In the genomic region with DNA sequence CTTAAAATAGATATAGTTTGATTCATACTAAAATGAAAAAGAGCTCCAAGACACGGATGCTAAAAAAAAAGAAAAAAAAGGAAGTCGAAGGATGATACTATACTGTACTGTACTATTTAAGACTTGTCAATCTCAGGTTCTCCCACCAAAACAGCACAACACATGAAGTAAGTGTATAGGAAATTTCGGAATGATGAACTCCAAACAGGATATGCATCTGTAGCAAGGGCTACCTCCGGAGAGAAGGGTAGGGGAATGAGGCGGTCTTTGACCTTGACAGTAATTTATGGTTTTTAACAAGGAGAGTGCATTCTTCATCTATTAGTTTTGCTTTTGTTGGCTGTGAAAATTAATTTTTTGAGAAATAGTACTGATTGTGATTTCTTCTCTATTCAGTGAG, we compare ENCODE assay signal across 8 cellular contexts. TPM values are rescaled to one million over a fixed set of nuclear protein-coding genes. Genes with fewer than 3 reads are reported as not detected.
DNase-seq lines count a peak whose midpoint lies in the region; ATAC-seq and TF ChIP-seq lines count a peak whose summit lies in the region.

No MANE protein-coding gene starts in this region.

- peak overlapping the region; percentile 73 for H3K4me3 ChIP-seq in right cardiac atrium (ENCODE audit: low read length)
- H3K4me3 ChIP-seq in spleen = peak overlapping the region; percentile 70 to 97 (median 88)

- peak overlapping the region; percentile 96 to 99 (median 99) for H3K4me3 Mint-ChIP-seq in T-cell

- CTCF ChIA-PET in T-cell (lab: Charles Lee) = interaction anchor here in 1 of 2 donors (0.7 kb wide), 1 partner anchor 11 kb away, joined by 4 read pairs; a partner anchor contains a TSS

- POLR2A ChIA-PET in T-cell (lab: Charles Lee) = interaction anchor here in 1 of 2 donors (0.6 to 1.0 kb wide), 2 partner anchors 11 to 14 kb away, joined by 3 to 4 read pairs; no protein-coding TSS in a partner anchor

- H3K27ac ChIP-seq in right cardiac atrium (ENCODE audit: low read length) = no peak overlapping the region
- H3K27ac ChIP-seq in spleen = peak overlapping the region in 7 of 8 donors; percentile 90 to 94 (median 93)

- H3K4me1 ChIP-seq in right cardiac atrium (ENCODE audit: control insufficient read depth, insufficient read depth, low read length) = no peaks in the 10 kb centered on the region
- H3K4me1 ChIP-seq in spleen = peaks cover 25 to 49% (median 39%) of the 10 kb centered on the region in 6 donors

- H3K27me3 Mint-ChIP-seq in T-cell = peaks cover 6 to 11% of the 10 kb centered on the region in 2 donors

- no peak for TF ChIP-seq CTCF in spleen (IDR thresholded peaks at IDR 0.05 in 8 of 11, conservative IDR thresholded peaks at IDR 0.05 in 3 of 11)

- ATAC-seq in T-cell (replicated peaks in 1 of 4) (no peak), right cardiac atrium (no peak), GM18519 (IDR thresholded peaks at IDR 0.05; ENCODE audit: low FRiP score, unreplicated experiment) (no peak)

- H3K27ac Mint-ChIP-seq in T-cell = peak overlapping the region; percentile 99 to 100

- H3K36me3 ChIP-seq in spleen = peaks cover 0 to 11% (median under 1%) of the 10 kb centered on the region in 6 donors

- H3K36me3 Mint-ChIP-seq in T-cell = peaks cover 12% of the 10 kb centered on the region

- no peak for TF ChIP-seq POLR2A in spleen (IDR thresholded peaks at IDR 0.05)

- 60% methylated on average over 5 of the region's 5 CpGs for WGBS in right cardiac atrium
- WGBS in spleen, 5 donors = 29 to 55% (median 37%) methylated on average over 5 of the region's 5 CpGs

- no peaks in the 10 kb centered on the region for H3K9me3 Mint-ChIP-seq in T-cell

- H3K27me3 ChIP-seq in right cardiac atrium (ENCODE audit: control insufficient read depth, insufficient read depth) = no peaks in the 10 kb centered on the region
- no peaks in the 10 kb centered on the region for H3K27me3 ChIP-seq in spleen (replicated peaks in 1 of 7)

- H3K9me3 ChIP-seq in right cardiac atrium (ENCODE audit: control insufficient read depth, low read length) (no peaks in the 10 kb centered on the region), spleen (no peaks in the 10 kb centered on the region)

- peaks cover 36 to 41% (median 38%) of the 10 kb centered on the region in 3 donors for H3K4me1 Mint-ChIP-seq in T-cell

- intact Hi-C loops in right cardiac atrium (cut with DNase I) = no loop called here
- intact Hi-C loops in spleen (cut with DNase I; ENCODE audit: low total_unique reads) = no loop called here

- DNase-seq in DMS 273 (lab: John Stamatoyannopoulos, UW; ENCODE audit: unreplicated experiment) = peak; percentile 11
- no peak for DNase-seq in DMS 273 treated with DMSO at 0.1 percent for 48 hours (lab: John Stamatoyannopoulos, UW)
- no peak for DNase-seq in T-cell
- DNase-seq in right cardiac atrium = no peak
- DNase-seq in spleen = no peak
- no peak for DNase-seq in glomerular visceral epithelial cell (ENCODE audit: extremely low spot score)
- no peak for DNase-seq in NCI-H82 treated with DMSO at 0.1 percent for 48 hours (lab: John Stamatoyannopoulos, UW; ENCODE audit: unreplicated experiment)

RNA-seq across cellular contexts. Expression of a gene that starts 0.5 kb away (rescaled TPM):
- 10 to 100 TPM; 63.6 to 72.3 (median 69.7) TPM for total RNA-seq in T-cell
- total RNA-seq in right cardiac atrium = 10 to 100 TPM; 27.9 to 33.6 (median 31.5) TPM
- polyA plus RNA-seq in right cardiac atrium = 24.8 TPM
- 10 to 100 TPM; 54.1 to 87.0 (median 70.3) TPM for total RNA-seq in spleen
- polyA plus RNA-seq in spleen = 10 to 100 TPM; 32.4 to 35.2 (median 32.8) TPM

RNA-seq across cellular contexts. Expression of a gene that starts 11.0 kb away (rescaled TPM):
- total RNA-seq in T-cell (10 to 100 TPM; 19.0 to 28.9 (median 21.8) TPM), right cardiac atrium (10 to 100 TPM in 3 of 4 donors, 1 to 10 TPM in 1; 7.9 to 11.1 (median 10.2) TPM), spleen (10 to 100 TPM; 20.4 to 42.1 (median 23.0) TPM)
- polyA plus RNA-seq in right cardiac atrium (4.5 TPM), spleen (1 to 10 TPM; 3.6 to 6.1 (median 4.8) TPM)
